In genomic region chr12:29717540-29718100, GRCh38 we compare ENCODE assay signal across 26 cellular contexts.
"Had no signal": no experiment of that assay in that cellular context is flagged by ENCODE, and none has a peak within 500 bp of the region (broad histone marks: within the 10 kb centered on the region; RNA-seq: fewer than 3 reads in every experiment).

No MANE protein-coding gene starts in this region.

- DNase-seq: effector memory CD8-positive, alpha-beta T cell; erythroblast; esophagus squamous epithelium; foreskin melanocyte; hypothalamus; immature natural killer cell; islet precursor cell; kidney glomerular epithelial cell; left ventricle myocardium superior; lower lobe of right lung; naive thymus-derived CD8-positive, alpha-beta T cell; nephron progenitor cell; nucleus accumbens; sigmoid colon; stimulated activated CD4-positive, alpha-beta T cell treated with anti-CD3 and anti-CD28 coated beads, Interleukin-2, amount 100 ng/mL, for 24 hours; stimulated activated CD4-positive, alpha-beta T cell treated with anti-CD3 and anti-CD28 coated beads, Interleukin-4, amount 100 ng/mL, for 24 hours; stimulated activated naive CD4-positive, alpha-beta T cell treated with Interleukin-2 at 50 U/mL for 16 hours; stomach; substantia nigra; upper lobe of left lung had no signal

- H3K4me1 ChIP-seq: lower lobe of right lung, prostate gland, upper lobe of left lung had no signal

- H3K4me3 ChIP-seq: coronary artery, esophagus squamous epithelium, lower lobe of right lung, prostate gland, right atrium auricular region, sigmoid colon, stomach, thoracic aorta, tibial nerve, upper lobe of left lung had no signal

- H3K36me3 ChIP-seq: esophagus squamous epithelium, lower lobe of right lung, prostate gland, right atrium auricular region, sigmoid colon, stomach, thoracic aorta, upper lobe of left lung had no signal

- H3K27ac ChIP-seq: coronary artery, esophagus squamous epithelium, lower lobe of right lung, prostate gland, right atrium auricular region, sigmoid colon, stomach, thoracic aorta, tibial nerve, upper lobe of left lung had no signal

- H3K9me3 ChIP-seq: esophagus squamous epithelium, lower lobe of right lung, prostate gland, right atrium auricular region, sigmoid colon, stomach, thoracic aorta, tibial nerve, upper lobe of left lung had no signal

- ATAC-seq: effector memory CD8-positive, alpha-beta T cell; left ventricle myocardium superior; lower lobe of right lung; naive thymus-derived CD8-positive, alpha-beta T cell; stimulated activated effector memory CD8-positive, alpha-beta T cell treated with anti-CD3 and anti-CD28 coated beads, Interleukin-12 subunit alpha, Interleukin-12 subunit beta, amount 100 ng/mL, for 72 hours had no signal

- H3K27me3 ChIP-seq: esophagus squamous epithelium, right atrium auricular region, sigmoid colon, stomach, tibial nerve, upper lobe of left lung had no signal
